1 cellular context compared by ENCODE assay signal in the genomic region with DNA sequence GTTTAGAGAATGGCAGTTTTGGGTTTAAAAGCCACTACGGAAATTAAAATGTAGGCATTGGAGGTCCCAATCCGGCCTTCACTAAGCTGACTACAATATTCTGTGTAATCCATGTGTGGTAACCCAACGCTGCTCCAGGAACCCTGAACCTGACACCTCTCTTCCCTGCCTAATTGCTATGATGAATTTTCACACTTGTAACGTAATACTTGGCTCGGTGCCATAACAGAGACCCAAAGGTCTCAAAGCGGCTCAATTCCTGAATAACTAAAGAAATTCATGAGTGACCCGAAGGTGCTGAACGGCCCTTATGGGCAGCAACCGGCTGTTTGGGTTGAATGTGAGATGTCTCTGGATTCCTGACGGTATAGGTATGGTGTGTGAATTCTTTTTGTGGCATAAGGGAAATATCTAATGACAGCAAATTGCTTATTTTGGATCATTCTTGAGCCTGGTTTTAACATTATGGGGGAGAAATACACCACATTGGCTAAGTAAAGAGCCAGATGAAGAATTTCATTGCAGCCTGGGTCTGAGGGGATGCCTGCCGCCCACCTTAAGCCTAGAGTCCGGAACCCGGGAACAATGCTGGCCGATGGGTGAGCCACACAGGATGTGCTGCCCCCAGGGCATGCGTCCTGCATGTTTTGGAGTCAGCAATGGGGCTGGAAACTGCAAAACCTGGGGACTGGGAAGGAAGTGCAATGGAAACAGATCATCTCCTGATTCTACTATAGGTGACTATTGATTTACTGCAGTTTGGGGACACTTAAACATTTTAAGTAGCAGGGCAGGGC.
TF ChIP-seq lines count a peak whose summit lies in the region.

No MANE protein-coding gene starts in this region.

TF ChIP-seq in GM23338, 12 proteins besides CTCF, POLR2A, EP300 and RAD21 (continued from another document):
- TF ChIP-seq JUNB (IDR thresholded peaks at IDR 0.05; ENCODE audit: unreplicated experiment) (no peak), POLR2AphosphoS5 (IDR thresholded peaks at IDR 0.05; ENCODE audit: low read depth) (no peak), CREB1 (CRISPR knock-in tag; IDR thresholded peaks at IDR 0.05; ENCODE audit: low read depth) (no peak), EZH2 (IDR thresholded peaks at IDR 0.05; ENCODE audit: low read depth, unreplicated experiment) (no peak), ZNF331 (CRISPR knock-in tag; IDR thresholded peaks at IDR 0.05; ENCODE audit: low read depth) (no peak)
TF ChIP-seq in GM23338: peak in this region for 0.
